ENCODE assay signal across 1 cellular context in the genomic region with DNA sequence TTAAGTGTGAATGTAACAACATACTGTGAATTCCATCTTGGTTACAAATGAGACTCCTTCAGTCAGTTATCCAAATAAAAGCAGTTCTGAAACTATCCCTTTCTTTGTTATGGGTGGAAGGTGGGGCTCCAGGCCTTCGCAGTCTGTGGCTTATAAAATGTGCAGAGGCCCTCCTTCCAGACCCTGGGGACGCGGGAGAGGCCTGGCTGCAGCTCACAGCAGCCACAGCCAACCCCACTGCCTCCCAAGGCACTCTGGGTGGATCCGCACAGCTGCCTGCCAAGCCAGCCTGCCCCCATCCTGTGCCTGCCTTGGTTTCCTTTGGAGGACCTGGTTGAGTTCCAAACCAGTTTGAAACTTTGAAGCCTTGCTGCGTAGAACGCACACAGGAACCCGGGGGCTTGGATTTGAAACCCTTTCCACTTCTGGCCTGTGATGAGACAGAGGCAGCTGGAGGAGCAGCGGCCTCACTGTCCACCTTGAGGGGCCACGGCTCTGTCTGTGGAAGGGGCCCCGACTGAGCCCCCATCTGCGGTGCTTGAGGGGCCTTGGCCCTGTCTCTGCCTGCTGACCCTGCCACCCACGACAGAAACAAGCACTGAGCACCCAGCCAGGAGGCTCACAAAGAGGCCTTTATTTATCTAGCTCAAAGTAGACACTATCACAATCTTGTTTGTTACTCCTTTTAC.
TF ChIP-seq lines count a peak whose summit lies in the region.

No MANE protein-coding gene starts in this region.

TF ChIP-seq in H1, 55 proteins besides CTCF, POLR2A, EP300 and RAD21 (continued from another document):
- TF ChIP-seq, protein P1, sequence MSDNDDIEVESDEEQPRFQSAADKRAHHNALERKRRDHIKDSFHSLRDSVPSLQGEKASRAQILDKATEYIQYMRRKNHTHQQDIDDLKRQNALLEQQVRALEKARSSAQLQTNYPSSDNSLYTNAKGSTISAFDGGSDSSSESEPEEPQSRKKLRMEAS (IDR thresholded peaks at IDR 0.05), result no peak
- no peak for TF ChIP-seq CTBP2 (IDR thresholded peaks at IDR 0.05; ENCODE audit: borderline replicate concordance, insufficient read depth, insufficient read length, low read length)
- TF ChIP-seq CREB1 (IDR thresholded peaks at IDR 0.05), result no peak
- no peak for TF ChIP-seq RNF2 (IDR thresholded peaks at IDR 0.05; ENCODE audit: borderline replicate concordance, low read depth, low read length, missing control alignments, poor library complexity, severe bottlenecking)
- no peak for TF ChIP-seq SIN3A (conservative IDR thresholded peaks at IDR 0.05 in 1 of 2, IDR thresholded peaks at IDR 0.05 in 1 of 2; ENCODE audit: low read depth in 1 of 2, low read length in 2 of 2)
- TF ChIP-seq FOSL1 (IDR thresholded peaks at IDR 0.05; ENCODE audit: insufficient read depth, low read depth, low read length), result no peak
